ENCODE assay signal across 8 cellular contexts in the genomic region with DNA sequence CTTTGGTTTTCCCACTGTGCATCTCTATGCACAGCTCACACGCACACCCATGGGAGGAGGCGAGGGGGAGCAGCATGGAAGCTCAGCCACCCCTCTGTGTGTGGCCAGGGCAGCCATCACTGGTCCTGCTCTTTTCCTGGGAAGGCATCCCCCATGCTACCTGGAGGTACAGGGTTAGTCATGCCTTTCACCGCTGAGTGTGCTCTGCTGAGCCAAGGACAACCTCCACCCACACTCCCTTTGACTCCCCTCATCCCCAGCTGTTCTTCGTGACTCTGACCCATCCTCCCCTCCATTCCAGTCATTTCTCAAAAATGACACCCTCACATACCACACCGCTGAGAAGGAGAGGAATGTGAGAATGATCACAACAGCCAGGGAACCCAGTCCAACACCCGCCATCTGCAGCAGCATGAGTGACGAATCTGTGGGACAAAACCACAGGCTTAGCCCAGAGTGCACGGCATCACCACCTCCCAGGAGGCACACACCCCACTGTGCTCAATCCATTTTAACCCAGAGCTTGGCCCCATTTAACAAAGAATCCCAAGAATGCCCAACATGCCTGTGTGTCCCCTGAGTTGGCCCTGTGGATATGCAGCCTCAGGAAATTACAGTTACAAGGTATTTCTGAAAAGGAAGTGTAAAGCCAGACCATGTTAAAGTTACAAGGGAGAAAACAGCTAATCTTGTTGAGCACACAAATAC.
DNase-seq lines count a peak whose midpoint lies in the region; ATAC-seq and TF ChIP-seq lines count a peak whose summit lies in the region.

No MANE protein-coding gene starts in this region.

- H2BK5ac ChIP-seq in trophoblast cell (ENCODE audit: low read depth, low read length, poor library complexity), result peak overlapping the region; percentile 62

- no peak for TF ChIP-seq CTCF in fibroblast of the aortic adventitia (IDR thresholded peaks at IDR 0.05; ENCODE audit: insufficient read depth, low read length)
- TF ChIP-seq CTCF in tibial artery (IDR thresholded peaks at IDR 0.05), result no peak

- H3K27me3 ChIP-seq in trophoblast cell (ENCODE audit: insufficient read depth, low read length), result no peaks in the 10 kb centered on the region
- no peaks in the 10 kb centered on the region for H3K27me3 ChIP-seq in tibial artery

- H3K27ac ChIP-seq in trophoblast cell (ENCODE audit: low read depth, low read length) (peak overlapping the region; percentile 76), tibial artery (no peak overlapping the region)

- DNase-seq in GM04503 (ENCODE audit: low read depth) (peak; percentile 100), RPMI7951 (ENCODE audit: low read depth) (peak; percentile 99), fibroblast of the aortic adventitia (ENCODE audit: low read depth) (peak; percentile 100), trophoblast cell (peak; percentile 92 to 94), NCI-H2196 (lab: John Stamatoyannopoulos, UW; ENCODE audit: unreplicated experiment) (no peak), tibial artery (no peak)
- no peak for DNase-seq in stimulated activated CD4-positive, alpha-beta T cell treated with anti-CD3 and anti-CD28 coated beads, Interleukin-15, amount 100 ng/mL, for 24 hours

- H3K9me3 ChIP-seq in trophoblast cell (ENCODE audit: insufficient read depth, low read depth, low read length) (no peaks in the 10 kb centered on the region), tibial artery (no peaks in the 10 kb centered on the region)

- H3K14ac ChIP-seq in trophoblast cell (ENCODE audit: low read length), result peak overlapping the region; percentile 80

- no peak overlapping the region for H3K4me3 ChIP-seq in fibroblast of the aortic adventitia (ENCODE audit: low read depth, low read length)
- H3K4me3 ChIP-seq in trophoblast cell (ENCODE audit: low read depth, low read length), result no peak overlapping the region
- H3K4me3 ChIP-seq in tibial artery, result no peak overlapping the region

- peak overlapping the region; percentile 56 for H3K18ac ChIP-seq in trophoblast cell (ENCODE audit: low read length)

- H2BK12ac ChIP-seq in trophoblast cell (ENCODE audit: low read length), result peak overlapping the region; percentile 74

- H3K4ac ChIP-seq in trophoblast cell (ENCODE audit: low read depth, low read length), result peak overlapping the region; percentile 13

- H2AK5ac ChIP-seq in trophoblast cell (ENCODE audit: low read length), result peak overlapping the region; percentile 64

- peak overlapping the region; percentile 67 for H4K91ac ChIP-seq in trophoblast cell (ENCODE audit: low read depth, low read length)

- no peak overlapping the region for H4K12ac ChIP-seq in trophoblast cell (ENCODE audit: low read depth, low read length)

- peak overlapping the region; percentile 92 for H2BK120ac ChIP-seq in trophoblast cell (ENCODE audit: insufficient read depth, low read length, poor library complexity)

- H3K23ac ChIP-seq in trophoblast cell (ENCODE audit: low read length), result no peak overlapping the region

- H3K4me1 ChIP-seq in trophoblast cell (ENCODE audit: control insufficient read depth in 1 of 2, insufficient read depth in 2 of 2, low read length in 2 of 2) (peaks cover 9 to 12% of the 10 kb centered on the region in 2 experiments), tibial artery (peaks cover 0 to 10% (median 0%) of the 10 kb centered on the region in 4 donors)

- no peak overlapping the region for H2AFZ ChIP-seq in trophoblast cell (ENCODE audit: insufficient read depth, low read length, poor library complexity)

- peaks cover 4 to 5% of the 10 kb centered on the region in 2 experiments for H3K36me3 ChIP-seq in trophoblast cell (ENCODE audit: control insufficient read depth in 1 of 2, insufficient read depth in 2 of 2, low read length in 2 of 2)
- no peaks in the 10 kb centered on the region for H3K36me3 ChIP-seq in tibial artery

- H4K8ac ChIP-seq in trophoblast cell (ENCODE audit: low read depth, low read length), result peak overlapping the region; percentile 49

- intact Hi-C loops in tibial artery (cut with DNase I; ENCODE audit: low total_unique reads), result no loop called here

- no peaks in the 10 kb centered on the region for H3K79me2 ChIP-seq in trophoblast cell (ENCODE audit: control insufficient read depth, insufficient read depth, low read length, poor library complexity)

- WGBS in trophoblast cell (ENCODE audit: extremely low coverage, insufficient coverage, insufficient read length), result no CpG with 5 or more reads among the region's 8 CpGs

- no peak for ATAC-seq in GM21381 (IDR thresholded peaks at IDR 0.05; ENCODE audit: unreplicated experiment)

- H3K4me2 ChIP-seq in trophoblast cell (ENCODE audit: low read length), result peak overlapping the region; percentile 9

- no peak overlapping the region for H3K9ac ChIP-seq in trophoblast cell (ENCODE audit: low read length)

- H3K79me1 ChIP-seq in trophoblast cell (ENCODE audit: low read length), result peaks cover 11% of the 10 kb centered on the region

Comparison
In these comparisons a context has a peak if more than half of its experiments do, and no peak if none do; other contexts are left out.
1. DNase-seq: peak in GM04503 (single experiment), RPMI7951 (single experiment), fibroblast of the aortic adventitia (single experiment) and trophoblast cell (2 of 2); none in stimulated activated CD4-positive, alpha-beta T cell treated with anti-CD3 and anti-CD28 coated beads, Interleukin-15, amount 100 ng/mL, for 24 hours (single experiment), NCI-H2196 (single experiment) and tibial artery (0 of 2).